13 cellular contexts compared by ENCODE assay signal in genomic region chr3:188207941-188208750, GRCh38. TPM values are rescaled to one million over a fixed set of nuclear protein-coding genes. Genes with fewer than 3 reads are reported as not detected.
DNase-seq lines count a peak whose midpoint lies in the region; ATAC-seq, FAIRE-seq and TF ChIP-seq lines count a peak whose summit lies in the region.
"Had no signal": no experiment of that assay in that cellular context is flagged by ENCODE, and none has a peak within 500 bp of the region (broad histone marks: within the 10 kb centered on the region; RNA-seq: fewer than 3 reads in every experiment).

No MANE protein-coding gene starts in this region.

- H2AFZ ChIP-seq in fibroblast of lung (ENCODE audit: low read length) (no peak overlapping the region), neural cell (ENCODE audit: low read depth, low read length) (no peak overlapping the region)

- intact Hi-C loops in Right ventricle myocardium superior (cut with DNase I) = no loop called here
- intact Hi-C loops in cardiac septum (cut with DNase I) = no loop called here

- H4K20me1 ChIP-seq in fibroblast of lung (ENCODE audit: control insufficient read depth, extremely low read depth, insufficient read depth, low read length) = no peaks in the 10 kb centered on the region
- no peaks in the 10 kb centered on the region for H4K20me1 ChIP-seq in neural cell (ENCODE audit: insufficient read depth)

- no peaks in the 10 kb centered on the region for H3K27me3 ChIP-seq in fibroblast of lung (ENCODE audit: control insufficient read depth, insufficient read depth, low read length)
- H3K27me3 ChIP-seq in neural cell (ENCODE audit: insufficient read depth, low read depth, low read length) = no peaks in the 10 kb centered on the region
- H3K27me3 ChIP-seq in small intestine (ENCODE audit: control insufficient read depth in 2 of 2, insufficient read depth in 2 of 2, low read length in 2 of 2) = no peaks in the 10 kb centered on the region
- H3K27me3 ChIP-seq: pancreas, suprapubic skin had no signal

- peaks cover 5 to 13% (median 9%) of the 10 kb centered on the region in 3 donors for H3K4me1 Mint-ChIP-seq in T-cell
- peaks cover 20 to 38% of the 10 kb centered on the region in 2 donors for H3K4me1 Mint-ChIP-seq in immature natural killer cell

- no peaks in the 10 kb centered on the region for H3K36me3 ChIP-seq in fibroblast of lung (ENCODE audit: control insufficient read depth, insufficient read depth, low read length)
- H3K36me3 ChIP-seq in neural cell (ENCODE audit: insufficient read depth, low read length) = no peaks in the 10 kb centered on the region
- H3K36me3 ChIP-seq in small intestine (ENCODE audit: control insufficient read depth in 2 of 2, insufficient read depth in 2 of 2, low read length in 2 of 2) = peaks cover 0 to 4% of the 10 kb centered on the region in 2 donors
- H3K36me3 ChIP-seq: pancreas had no signal

- H3K27me3 Mint-ChIP-seq in T-cell (no peaks in the 10 kb centered on the region), immature natural killer cell (ENCODE audit: low read depth in 3 of 3) (peaks cover 0 to 4% (median 0%) of the 10 kb centered on the region in 3 donors)

- no peak overlapping the region for H3K27ac Mint-ChIP-seq in T-cell
- H3K27ac Mint-ChIP-seq in immature natural killer cell = peak overlapping the region in 2 of 6 donors; percentile 17 to 19

- peaks cover 57% of the 10 kb centered on the region for H3K79me2 ChIP-seq in fibroblast of lung (ENCODE audit: control insufficient read depth, insufficient read depth, low read length)
- peaks cover 9% of the 10 kb centered on the region for H3K79me2 ChIP-seq in neural cell (replicated peaks; ENCODE audit: insufficient read depth, low read length)

- peaks cover 2% of the 10 kb centered on the region for H3F3A ChIP-seq in neural cell (ENCODE audit: insufficient read depth, low read length, poor library complexity, severe bottlenecking)

- DNase-seq in Right ventricle myocardium superior (no peak), cardiac septum (ENCODE audit: low spot score) (no peak), fibroblast of lung (ENCODE audit: low read depth in 2 of 2) (peak in 1 of 2 donors; percentile 51), CD1c-positive myeloid dendritic cell (ENCODE audit: extremely low spot score) (no peak), T-cell (no peak), immature natural killer cell (no peak), small intestine (no peak)
- DNase-seq: DMS79 treated with DMSO at 0.1 percent for 48 hours, MV-4-11, NCI-H226, pancreas had no signal

- ATAC-seq in Right ventricle myocardium superior (ENCODE audit: poor library complexity) = peak; percentile 16
- no peak for ATAC-seq in T-cell (replicated peaks in 1 of 4)
- ATAC-seq: pancreas had no signal

- H3K36me3 Mint-ChIP-seq in T-cell (peaks cover 45% of the 10 kb centered on the region), immature natural killer cell (peaks cover 10 to 22% (median 15%) of the 10 kb centered on the region in 3 donors)

- 72 to 87% (median 86%) methylated on average over 10 of the region's 10 CpGs for WGBS in small intestine, 3 donors

- H3K9me2 ChIP-seq in neural cell (ENCODE audit: insufficient read depth, low read length) = no peaks in the 10 kb centered on the region

- H3K9me3 Mint-ChIP-seq in T-cell (no peaks in the 10 kb centered on the region), immature natural killer cell (no peaks in the 10 kb centered on the region)

- H3K9me3 ChIP-seq in fibroblast of lung (ENCODE audit: control insufficient read depth, insufficient read depth, low read depth, low read length) (no peaks in the 10 kb centered on the region), neural cell (ENCODE audit: low read length) (no peaks in the 10 kb centered on the region), small intestine (ENCODE audit: control insufficient read depth, low read depth) (no peaks in the 10 kb centered on the region)
- H3K9me3 ChIP-seq: pancreas, suprapubic skin had no signal

- POLR2A ChIA-PET in T-cell (lab: Charles Lee) = interaction anchor here in 1 of 2 donors (1.0 kb wide), 1 partner anchor 467 kb away, joined by 3 read pairs; no protein-coding TSS in a partner anchor

- H3K4me2 ChIP-seq in fibroblast of lung (ENCODE audit: extremely low read depth, insufficient read depth, low read length) = peak overlapping the region; percentile 41
- peak overlapping the region; percentile 5 for H3K4me2 ChIP-seq in neural cell (ENCODE audit: low read length)

- no peak for TF ChIP-seq EP300 in neural cell (conservative IDR thresholded peaks at IDR 0.05; ENCODE audit: poor library complexity, severe bottlenecking)

- TF ChIP-seq RAD21 in neural cell (conservative IDR thresholded peaks at IDR 0.05) = no peak

- FAIRE-seq in small intestine (lab: Jason Lieb, UNC) = no peak
- FAIRE-seq: pancreas had no signal

- H3K4me3 ChIP-seq in fibroblast of lung (replicated peaks in 1 of 4; ENCODE audit: control extremely low read depth in 1 of 4, insufficient read depth in 1 of 4, low read depth in 3 of 4, low read length in 4 of 4) (no peak overlapping the region), neural cell (ENCODE audit: low read length) (peak overlapping the region; percentile 29), small intestine (ENCODE audit: low read depth in 1 of 2, low read length in 2 of 2) (no peak overlapping the region)
- H3K4me3 ChIP-seq: pancreas, suprapubic skin had no signal

- peak overlapping the region; percentile 80 for H3K27ac ChIP-seq in fibroblast of lung (ENCODE audit: insufficient read depth, low read length)
- peak overlapping the region; percentile 67 for H3K27ac ChIP-seq in neural cell (ENCODE audit: low read length)
- peak overlapping the region in 1 of 2 donors; percentile 21 for H3K27ac ChIP-seq in small intestine (ENCODE audit: low read depth in 1 of 2, low read length in 1 of 2)
- H3K27ac ChIP-seq: pancreas, suprapubic skin had no signal

- CTCF ChIA-PET in T-cell (lab: Charles Lee) = interaction anchor here in 1 of 2 donors (0.5 to 1.1 kb wide), 3 partner anchors 460 to 1127 kb away, joined by 3 read pairs; no protein-coding TSS in a partner anchor

- peak overlapping the region; percentile 48 for H3K9ac ChIP-seq in fibroblast of lung (ENCODE audit: insufficient read depth, low read length)
- peak overlapping the region; percentile 28 for H3K9ac ChIP-seq in neural cell (ENCODE audit: low read length)

- no peak for TF ChIP-seq CTCF in fibroblast of lung (conservative IDR thresholded peaks at IDR 0.05 in 1 of 2, IDR thresholded peaks at IDR 0.05 in 1 of 2; ENCODE audit: low read depth in 1 of 2, low read length in 2 of 2)
- no peak for TF ChIP-seq CTCF in neural cell (IDR thresholded peaks at IDR 0.05; ENCODE audit: poor library complexity, severe bottlenecking)

- peaks cover 27% of the 10 kb centered on the region for H3K4me1 ChIP-seq in fibroblast of lung (ENCODE audit: control insufficient read depth, extremely low read depth, insufficient read depth, low read length)
- peaks cover 0 to 13% of the 10 kb centered on the region in 2 donors for H3K4me1 ChIP-seq in small intestine (ENCODE audit: control insufficient read depth in 2 of 2, insufficient read depth in 1 of 2, low read depth in 1 of 2, low read length in 1 of 2)

- H3K4me3 Mint-ChIP-seq in T-cell (no peak overlapping the region), immature natural killer cell (no peak overlapping the region)

TF ChIP-seq in neural cell, 6 proteins besides CTCF, POLR2A, EP300 and RAD21:
- TF ChIP-seq EZH2 (IDR thresholded peaks at IDR 0.05; ENCODE audit: borderline replicate concordance, insufficient read depth, low read length, poor library complexity, severe bottlenecking) = no peak
- no peak for TF ChIP-seq POLR2AphosphoS5 (IDR thresholded peaks at IDR 0.05)
- TF ChIP-seq TAF1 (IDR thresholded peaks at IDR 0.05; ENCODE audit: low read depth) = no peak
- TF ChIP-seq SMC3 (conservative IDR thresholded peaks at IDR 0.05; ENCODE audit: poor library complexity) = no peak
- peak; percentile 29 for TF ChIP-seq REST (IDR thresholded peaks at IDR 0.05; ENCODE audit: borderline replicate concordance)

RNA-seq across cellular contexts. Expression of gene LPP, which starts 54.2 kb away (rescaled TPM):
- total RNA-seq in Right ventricle myocardium superior (92.9 TPM), cardiac septum (145 TPM), fibroblast of lung (69.0 and 89.6 TPM in 2 replicates), T-cell (10 to 100 TPM; 23.8 to 82.6 (median 39.3) TPM)
- polyA plus RNA-seq in fibroblast of lung (55.9 and 124 TPM in 2 replicates), neural cell (3.0 and 3.2 TPM in 2 replicates), immature natural killer cell (10 to 100 TPM in 2 of 3 donors, 1 to 10 TPM in 1; 6.5 to 33.5 (median 11.3) TPM), small intestine (10 to 100 TPM in 1 of 3 donors, 1 to 10 TPM in 2; 5.4 to 19.3 (median 5.6) TPM)
- polyA plus RNA-seq in fibroblast of lung (2012) = 20.2 and 70.2 TPM in 2 replicates
- polyA minus RNA-seq in fibroblast of lung (ENCODE audit: low replicate concordance) (1,083 and 1,760 TPM in 2 replicates), neural cell (24.1 and 50.6 TPM in 2 replicates)
